Comparison of ENCODE assay signal across 1 cellular context in the genomic region with DNA sequence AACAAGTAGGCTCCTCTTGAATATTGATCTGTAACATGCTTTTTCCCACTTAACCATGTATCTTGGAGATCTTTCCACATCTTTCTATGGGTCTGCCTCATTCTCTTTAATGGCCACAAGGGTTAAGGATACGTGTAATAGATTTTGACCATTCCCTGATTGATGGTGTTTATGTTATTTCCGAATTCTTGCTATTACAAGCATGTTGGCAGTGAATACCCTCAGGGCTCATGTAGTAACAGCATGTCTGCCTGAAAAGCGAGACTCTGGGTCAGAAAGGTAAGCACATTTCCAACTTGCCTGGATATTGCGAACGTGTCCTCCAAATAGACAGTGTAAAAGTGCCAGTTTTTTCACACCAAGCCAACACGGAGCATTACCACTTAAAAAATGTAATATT.
TF ChIP-seq lines count a peak whose summit lies in the region.

No MANE protein-coding gene starts in this region.

TF ChIP-seq in HepG2, 621 proteins besides CTCF, POLR2A, EP300 and RAD21:
- TF ChIP-seq KDM6A (CRISPR knock-in tag; IDR thresholded peaks at IDR 0.05; ENCODE audit: low read depth), result no peak
- TF ChIP-seq ZNF569 (CRISPR knock-in tag; IDR thresholded peaks at IDR 0.05; ENCODE audit: borderline replicate concordance), result no peak
- no peak for TF ChIP-seq ZNF878 (CRISPR knock-in tag; IDR thresholded peaks at IDR 0.05)
- TF ChIP-seq ZNF251 (CRISPR knock-in tag; IDR thresholded peaks at IDR 0.05), result no peak
- no peak for TF ChIP-seq NFKB2 (CRISPR knock-in tag; IDR thresholded peaks at IDR 0.05; ENCODE audit: borderline replicate concordance)
- no peak for TF ChIP-seq HMG20A (CRISPR knock-in tag; IDR thresholded peaks at IDR 0.05; ENCODE audit: borderline replicate concordance)
- TF ChIP-seq ZNF674 (CRISPR knock-in tag; IDR thresholded peaks at IDR 0.05; ENCODE audit: low read depth), result no peak
- no peak for TF ChIP-seq ZNF646 (CRISPR knock-in tag; IDR thresholded peaks at IDR 0.05)
- no peak for TF ChIP-seq TOE1 (CRISPR knock-in tag; IDR thresholded peaks at IDR 0.05)
- TF ChIP-seq TMF1 (CRISPR knock-in tag; IDR thresholded peaks at IDR 0.05; ENCODE audit: low read depth), result no peak
- TF ChIP-seq, protein P1, sequence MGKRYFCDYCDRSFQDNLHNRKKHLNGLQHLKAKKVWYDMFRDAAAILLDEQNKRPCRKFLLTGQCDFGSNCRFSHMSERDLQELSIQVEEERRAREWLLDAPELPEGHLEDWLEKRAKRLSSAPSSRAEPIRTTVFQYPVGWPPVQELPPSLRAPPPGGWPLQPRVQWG (CRISPR knock-in tag; IDR thresholded peaks at IDR 0.05; ENCODE audit: borderline replicate concordance, low read depth), result no peak
